In genomic region chr14:53152627-53152908, GRCh38 we compare ENCODE assay signal across 8 cellular contexts. TPM values are rescaled to one million over a fixed set of nuclear protein-coding genes. Genes with fewer than 3 reads are reported as not detected.
A peak's percentile ranks its signal among the peaks of the same experiment; 100 is the strongest.
DNase-seq lines count a peak whose midpoint lies in the region; ATAC-seq and TF ChIP-seq lines count a peak whose summit lies in the region.

No MANE protein-coding gene starts in this region.

- H3K4me1 ChIP-seq in cardiac muscle cell (ENCODE audit: low read depth), result peaks cover 17% of the 10 kb centered on the region

- peak; percentile 5 for ATAC-seq in HG03108 (IDR thresholded peaks at IDR 0.05; ENCODE audit: unreplicated experiment)

- CTCF ChIA-PET in activated CD4-positive, alpha-beta memory T cell treated with anti-CD3 and anti-CD28 coated beads, Interleukin-2, amount 10 ng/mL, durations not matched to agents 7 days and 5 days (lab: Charles Lee), result interaction anchor here (0.8 to 6.6 kb wide), 16 partner anchors 9 to 234 kb away, joined by 3 to 71 read pairs (median 4); no protein-coding TSS in a partner anchor

- peak overlapping the region; percentile 100 for H3K4me3 Mint-ChIP-seq in activated CD4-positive, alpha-beta memory T cell treated with anti-CD3 and anti-CD28 coated beads, Interleukin-2, amount 10 ng/mL, durations not matched to agents 7 days and 5 days

- no peaks in the 10 kb centered on the region for H3K27me3 ChIP-seq in cardiac muscle cell

- no peaks in the 10 kb centered on the region for H3K9me3 Mint-ChIP-seq in activated CD4-positive, alpha-beta memory T cell treated with anti-CD3 and anti-CD28 coated beads, Interleukin-2, amount 10 ng/mL, durations not matched to agents 7 days and 5 days

- H3K36me3 Mint-ChIP-seq in activated CD4-positive, alpha-beta memory T cell treated with anti-CD3 and anti-CD28 coated beads, Interleukin-2, amount 10 ng/mL, durations not matched to agents 7 days and 5 days (ENCODE audit: low read depth), result peaks cover 27% of the 10 kb centered on the region

- H3K4me1 Mint-ChIP-seq in activated CD4-positive, alpha-beta memory T cell treated with anti-CD3 and anti-CD28 coated beads, Interleukin-2, amount 10 ng/mL, durations not matched to agents 7 days and 5 days, result peaks cover 46% of the 10 kb centered on the region

- DNase-seq in stimulated activated CD4-positive, alpha-beta T cell treated with anti-CD3 and anti-CD28 coated beads, Interleukin-1b, Interleukin-23, amount 100 ng/mL, for 4 hours (ENCODE audit: low read depth in 2 of 2), result peak; percentile 4 to 34
- no peak for DNase-seq in stimulated activated CD4-positive, alpha-beta T cell treated with anti-CD3 and anti-CD28 coated beads, Interleukin-4, amount 100 ng/mL, for 1 hour
- DNase-seq in activated CD4-positive, alpha-beta memory T cell treated with anti-CD3 and anti-CD28 coated beads, Interleukin-2, amount 10 ng/mL, durations not matched to agents 7 days and 5 days, result no peak
- DNase-seq in cardiac muscle cell (ENCODE audit: low read depth in 1 of 2, low spot score in 1 of 2) (no peak), retinal pigment epithelial cell (ENCODE audit: low read depth) (peak; percentile 4), T-helper 9 cell (no peak), KBM-7 (no peak)

- H3K9me3 ChIP-seq in cardiac muscle cell (ENCODE audit: low read depth), result no peaks in the 10 kb centered on the region

- H3K27ac ChIP-seq in cardiac muscle cell, result peak overlapping the region; percentile 91

- H3K36me3 ChIP-seq in cardiac muscle cell, result no peaks in the 10 kb centered on the region

- H3K27ac Mint-ChIP-seq in activated CD4-positive, alpha-beta memory T cell treated with anti-CD3 and anti-CD28 coated beads, Interleukin-2, amount 10 ng/mL, durations not matched to agents 7 days and 5 days, result peak overlapping the region; percentile 98

- TF ChIP-seq CTCF in cardiac muscle cell (IDR thresholded peaks at IDR 0.05; ENCODE audit: low read depth, low read length) (no peak), retinal pigment epithelial cell (conservative IDR thresholded peaks at IDR 0.05; ENCODE audit: low read depth, low read length) (no peak)

- peak overlapping the region; percentile 92 for H3K4me3 ChIP-seq in cardiac muscle cell
- peak overlapping the region; percentile 83 for H3K4me3 ChIP-seq in retinal pigment epithelial cell (ENCODE audit: low read length)

- POLR2A ChIA-PET in activated CD4-positive, alpha-beta memory T cell treated with anti-CD3 and anti-CD28 coated beads, Interleukin-2, amount 10 ng/mL, durations not matched to agents 7 days and 5 days (lab: Charles Lee), result interaction anchor here (0.7 to 7.8 kb wide), 30 partner anchors 9 to 1336 kb away, joined by 3 to 264 read pairs (median 4); partner anchors contain the start of genes ERO1A, GMFB, GPR137C and TXNDC16

- in situ Hi-C loops in KBM-7 (cut with MboI; ENCODE audit: low pct_unique_long_range_greater_than_20kb, low sequenced_read_pairs), result no loop called here

- no peaks in the 10 kb centered on the region for H3K27me3 Mint-ChIP-seq in activated CD4-positive, alpha-beta memory T cell treated with anti-CD3 and anti-CD28 coated beads, Interleukin-2, amount 10 ng/mL, durations not matched to agents 7 days and 5 days

RNA-seq across cellular contexts. Expression of gene DDHD1, which starts 0.6 kb away (rescaled TPM):
- 10 to 100 TPM; 53.6 to 58.5 TPM for total RNA-seq in activated CD4-positive, alpha-beta memory T cell treated with anti-CD3 and anti-CD28 coated beads, Interleukin-2, amount 10 ng/mL, durations not matched to agents 7 days and 5 days
- total RNA-seq in cardiac muscle cell, result 13.2 and 25.9 TPM in 2 replicates
- polyA plus RNA-seq in cardiac muscle cell, result 15.2 and 15.3 TPM in 2 replicates

Comparison
In these comparisons a context has a peak if more than half of its experiments do, and no peak if none do; other contexts are left out.
1. DNase-seq: peak in stimulated activated CD4-positive, alpha-beta T cell treated with anti-CD3 and anti-CD28 coated beads, Interleukin-1b, Interleukin-23, amount 100 ng/mL, for 4 hours (2 of 2) and retinal pigment epithelial cell (single experiment); none in stimulated activated CD4-positive, alpha-beta T cell treated with anti-CD3 and anti-CD28 coated beads, Interleukin-4, amount 100 ng/mL, for 1 hour (single experiment), activated CD4-positive, alpha-beta memory T cell treated with anti-CD3 and anti-CD28 coated beads, Interleukin-2, amount 10 ng/mL, durations not matched to agents 7 days and 5 days (single experiment), cardiac muscle cell (0 of 2), T-helper 9 cell (single experiment) and KBM-7 (single experiment).